1 cellular context compared by ENCODE assay signal in the genomic region with DNA sequence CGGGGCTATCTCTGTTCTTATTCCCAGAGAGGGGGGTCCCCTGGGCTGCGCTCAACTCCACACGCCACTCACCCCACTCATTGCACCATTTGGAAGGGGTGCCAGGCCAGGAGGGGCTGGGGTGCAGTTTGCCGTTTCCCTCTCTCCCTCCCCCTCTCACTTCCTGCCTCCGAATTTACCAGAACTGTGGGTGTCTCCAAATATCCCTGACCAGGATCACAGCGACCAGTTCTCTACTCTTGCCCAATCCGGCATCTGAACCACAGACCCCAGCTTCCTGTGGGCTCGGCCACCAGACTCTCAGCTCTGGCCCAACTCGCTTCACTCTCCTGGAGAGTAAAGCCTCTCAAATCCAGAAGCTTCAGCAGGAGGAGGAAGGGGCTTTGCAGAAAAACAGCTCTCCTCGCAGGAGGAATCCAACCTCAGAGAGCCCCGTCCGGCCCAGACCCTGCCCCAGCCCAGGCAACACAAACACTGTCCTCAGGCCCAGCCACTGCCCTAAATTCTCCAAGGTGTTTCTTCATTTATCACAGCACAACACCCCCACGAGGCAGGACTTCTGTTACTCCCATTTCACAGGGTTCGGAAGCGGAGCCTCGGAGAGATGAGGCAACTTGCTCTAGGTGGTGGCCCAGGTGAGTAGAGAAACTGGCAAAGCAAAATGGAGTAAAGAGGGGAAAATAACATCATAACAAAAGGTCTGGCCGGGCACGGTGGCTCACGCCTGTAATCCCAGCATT.
TF ChIP-seq lines count a peak whose summit lies in the region.

No MANE protein-coding gene starts in this region.

TF ChIP-seq in HepG2, 621 proteins besides CTCF, POLR2A, EP300 and RAD21 (continued from another document and continues in another):
- TF ChIP-seq RELA (CRISPR knock-in tag; IDR thresholded peaks at IDR 0.05) (no peak; the same call in 1 of the 2 replicates), ZNF256 (CRISPR knock-in tag; conservative IDR thresholded peaks at IDR 0.05) (0 out of 2 replicates have a peak, but pooled peaks have one; percentile 51), SATB2 (CRISPR knock-in tag; IDR thresholded peaks at IDR 0.05) (peak; percentile 54; the same call in 1 of the 2 replicates), SAFB2 (CRISPR knock-in tag; IDR thresholded peaks at IDR 0.05; ENCODE audit: borderline replicate concordance, low read depth) (0 out of 2 replicates have a peak, but pooled peaks have one; percentile 36), GFI1 (CRISPR knock-in tag; IDR thresholded peaks at IDR 0.05; ENCODE audit: borderline replicate concordance) (0 out of 2 replicates have a peak, but pooled peaks have one; percentile 0), RORA (CRISPR knock-in tag; IDR thresholded peaks at IDR 0.05) (0 out of 2 replicates have a peak, but pooled peaks have one; percentile 24), ZBTB7B (CRISPR knock-in tag; IDR thresholded peaks at IDR 0.05) (peak; percentile 69), HMG20B (CRISPR knock-in tag; conservative IDR thresholded peaks at IDR 0.05) (0 out of 2 replicates have a peak, but pooled peaks have one; percentile 16), ZNF781 (CRISPR knock-in tag; IDR thresholded peaks at IDR 0.05; ENCODE audit: borderline replicate concordance, not compliant biosample characterization) (no peak), ZNF329 (CRISPR knock-in tag; IDR thresholded peaks at IDR 0.05; ENCODE audit: low read depth) (no peak), PAX8 (CRISPR knock-in tag; IDR thresholded peaks at IDR 0.05; ENCODE audit: borderline replicate concordance) (peak; percentile 65; the same call in 1 of the 2 replicates)
- TF ChIP-seq, protein P1, sequence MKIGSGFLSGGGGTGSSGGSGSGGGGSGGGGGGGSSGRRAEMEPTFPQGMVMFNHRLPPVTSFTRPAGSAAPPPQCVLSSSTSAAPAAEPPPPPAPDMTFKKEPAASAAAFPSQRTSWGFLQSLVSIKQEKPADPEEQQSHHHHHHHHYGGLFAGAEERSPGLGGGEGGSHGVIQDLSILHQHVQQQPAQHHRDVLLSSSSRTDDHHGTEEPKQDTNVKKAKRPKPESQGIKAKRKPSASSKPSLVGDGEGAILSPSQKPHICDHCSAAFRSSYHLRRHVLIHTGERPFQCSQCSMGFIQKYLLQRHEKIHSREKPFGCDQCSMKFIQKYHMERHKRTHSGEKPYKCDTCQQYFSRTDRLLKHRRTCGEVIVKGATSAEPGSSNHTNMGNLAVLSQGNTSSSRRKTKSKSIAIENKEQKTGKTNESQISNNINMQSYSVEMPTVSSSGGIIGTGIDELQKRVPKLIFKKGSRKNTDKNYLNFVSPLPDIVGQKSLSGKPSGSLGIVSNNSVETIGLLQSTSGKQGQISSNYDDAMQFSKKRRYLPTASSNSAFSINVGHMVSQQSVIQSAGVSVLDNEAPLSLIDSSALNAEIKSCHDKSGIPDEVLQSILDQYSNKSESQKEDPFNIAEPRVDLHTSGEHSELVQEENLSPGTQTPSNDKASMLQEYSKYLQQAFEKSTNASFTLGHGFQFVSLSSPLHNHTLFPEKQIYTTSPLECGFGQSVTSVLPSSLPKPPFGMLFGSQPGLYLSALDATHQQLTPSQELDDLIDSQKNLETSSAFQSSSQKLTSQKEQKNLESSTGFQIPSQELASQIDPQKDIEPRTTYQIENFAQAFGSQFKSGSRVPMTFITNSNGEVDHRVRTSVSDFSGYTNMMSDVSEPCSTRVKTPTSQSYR (CRISPR knock-in tag; IDR thresholded peaks at IDR 0.05; ENCODE audit: borderline replicate concordance): peak; percentile 46; the same call in 1 of the 2 replicates
- TF ChIP-seq, protein P2, sequence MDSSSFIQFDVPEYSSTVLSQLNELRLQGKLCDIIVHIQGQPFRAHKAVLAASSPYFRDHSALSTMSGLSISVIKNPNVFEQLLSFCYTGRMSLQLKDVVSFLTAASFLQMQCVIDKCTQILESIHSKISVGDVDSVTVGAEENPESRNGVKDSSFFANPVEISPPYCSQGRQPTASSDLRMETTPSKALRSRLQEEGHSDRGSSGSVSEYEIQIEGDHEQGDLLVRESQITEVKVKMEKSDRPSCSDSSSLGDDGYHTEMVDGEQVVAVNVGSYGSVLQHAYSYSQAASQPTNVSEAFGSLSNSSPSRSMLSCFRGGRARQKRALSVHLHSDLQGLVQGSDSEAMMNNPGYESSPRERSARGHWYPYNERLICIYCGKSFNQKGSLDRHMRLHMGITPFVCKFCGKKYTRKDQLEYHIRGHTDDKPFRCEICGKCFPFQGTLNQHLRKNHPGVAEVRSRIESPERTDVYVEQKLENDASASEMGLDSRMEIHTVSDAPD (CRISPR knock-in tag; IDR thresholded peaks at IDR 0.05): peak; percentile 76; the same call in 1 of the 2 replicates
- TF ChIP-seq, protein P3, sequence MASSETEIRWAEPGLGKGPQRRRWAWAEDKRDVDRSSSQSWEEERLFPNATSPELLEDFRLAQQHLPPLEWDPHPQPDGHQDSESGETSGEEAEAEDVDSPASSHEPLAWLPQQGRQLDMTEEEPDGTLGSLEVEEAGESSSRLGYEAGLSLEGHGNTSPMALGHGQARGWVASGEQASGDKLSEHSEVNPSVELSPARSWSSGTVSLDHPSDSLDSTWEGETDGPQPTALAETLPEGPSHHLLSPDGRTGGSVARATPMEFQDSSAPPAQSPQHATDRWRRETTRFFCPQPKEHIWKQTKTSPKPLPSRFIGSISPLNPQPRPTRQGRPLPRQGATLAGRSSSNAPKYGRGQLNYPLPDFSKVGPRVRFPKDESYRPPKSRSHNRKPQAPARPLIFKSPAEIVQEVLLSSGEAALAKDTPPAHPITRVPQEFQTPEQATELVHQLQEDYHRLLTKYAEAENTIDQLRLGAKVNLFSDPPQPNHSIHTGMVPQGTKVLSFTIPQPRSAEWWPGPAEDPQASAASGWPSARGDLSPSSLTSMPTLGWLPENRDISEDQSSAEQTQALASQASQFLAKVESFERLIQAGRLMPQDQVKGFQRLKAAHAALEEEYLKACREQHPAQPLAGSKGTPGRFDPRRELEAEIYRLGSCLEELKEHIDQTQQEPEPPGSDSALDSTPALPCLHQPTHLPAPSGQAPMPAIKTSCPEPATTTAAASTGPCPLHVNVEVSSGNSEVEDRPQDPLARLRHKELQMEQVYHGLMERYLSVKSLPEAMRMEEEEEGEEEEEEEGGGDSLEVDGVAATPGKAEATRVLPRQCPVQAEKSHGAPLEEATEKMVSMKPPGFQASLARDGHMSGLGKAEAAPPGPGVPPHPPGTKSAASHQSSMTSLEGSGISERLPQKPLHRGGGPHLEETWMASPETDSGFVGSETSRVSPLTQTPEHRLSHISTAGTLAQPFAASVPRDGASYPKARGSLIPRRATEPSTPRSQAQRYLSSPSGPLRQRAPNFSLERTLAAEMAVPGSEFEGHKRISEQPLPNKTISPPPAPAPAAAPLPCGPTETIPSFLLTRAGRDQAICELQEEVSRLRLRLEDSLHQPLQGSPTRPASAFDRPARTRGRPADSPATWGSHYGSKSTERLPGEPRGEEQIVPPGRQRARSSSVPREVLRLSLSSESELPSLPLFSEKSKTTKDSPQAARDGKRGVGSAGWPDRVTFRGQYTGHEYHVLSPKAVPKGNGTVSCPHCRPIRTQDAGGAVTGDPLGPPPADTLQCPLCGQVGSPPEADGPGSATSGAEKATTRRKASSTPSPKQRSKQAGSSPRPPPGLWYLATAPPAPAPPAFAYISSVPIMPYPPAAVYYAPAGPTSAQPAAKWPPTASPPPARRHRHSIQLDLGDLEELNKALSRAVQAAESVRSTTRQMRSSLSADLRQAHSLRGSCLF (CRISPR knock-in tag; IDR thresholded peaks at IDR 0.05; ENCODE audit: borderline replicate concordance): peak; percentile 47; the same call in 1 of the 2 replicates
- TF ChIP-seq, protein P4, sequence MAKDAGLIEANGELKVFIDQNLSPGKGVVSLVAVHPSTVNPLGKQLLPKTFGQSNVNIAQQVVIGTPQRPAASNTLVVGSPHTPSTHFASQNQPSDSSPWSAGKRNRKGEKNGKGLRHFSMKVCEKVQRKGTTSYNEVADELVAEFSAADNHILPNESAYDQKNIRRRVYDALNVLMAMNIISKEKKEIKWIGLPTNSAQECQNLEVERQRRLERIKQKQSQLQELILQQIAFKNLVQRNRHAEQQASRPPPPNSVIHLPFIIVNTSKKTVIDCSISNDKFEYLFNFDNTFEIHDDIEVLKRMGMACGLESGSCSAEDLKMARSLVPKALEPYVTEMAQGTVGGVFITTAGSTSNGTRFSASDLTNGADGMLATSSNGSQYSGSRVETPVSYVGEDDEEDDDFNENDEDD (CRISPR knock-in tag; IDR thresholded peaks at IDR 0.05; ENCODE audit: borderline replicate concordance): peak; percentile 10; the same call in 1 of the 2 replicates
- TF ChIP-seq, protein P5, sequence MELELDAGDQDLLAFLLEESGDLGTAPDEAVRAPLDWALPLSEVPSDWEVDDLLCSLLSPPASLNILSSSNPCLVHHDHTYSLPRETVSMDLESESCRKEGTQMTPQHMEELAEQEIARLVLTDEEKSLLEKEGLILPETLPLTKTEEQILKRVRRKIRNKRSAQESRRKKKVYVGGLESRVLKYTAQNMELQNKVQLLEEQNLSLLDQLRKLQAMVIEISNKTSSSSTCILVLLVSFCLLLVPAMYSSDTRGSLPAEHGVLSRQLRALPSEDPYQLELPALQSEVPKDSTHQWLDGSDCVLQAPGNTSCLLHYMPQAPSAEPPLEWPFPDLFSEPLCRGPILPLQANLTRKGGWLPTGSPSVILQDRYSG (CRISPR knock-in tag; IDR thresholded peaks at IDR 0.05): peak; percentile 85; the same call in 1 of the 2 replicates
- TF ChIP-seq, protein P6, sequence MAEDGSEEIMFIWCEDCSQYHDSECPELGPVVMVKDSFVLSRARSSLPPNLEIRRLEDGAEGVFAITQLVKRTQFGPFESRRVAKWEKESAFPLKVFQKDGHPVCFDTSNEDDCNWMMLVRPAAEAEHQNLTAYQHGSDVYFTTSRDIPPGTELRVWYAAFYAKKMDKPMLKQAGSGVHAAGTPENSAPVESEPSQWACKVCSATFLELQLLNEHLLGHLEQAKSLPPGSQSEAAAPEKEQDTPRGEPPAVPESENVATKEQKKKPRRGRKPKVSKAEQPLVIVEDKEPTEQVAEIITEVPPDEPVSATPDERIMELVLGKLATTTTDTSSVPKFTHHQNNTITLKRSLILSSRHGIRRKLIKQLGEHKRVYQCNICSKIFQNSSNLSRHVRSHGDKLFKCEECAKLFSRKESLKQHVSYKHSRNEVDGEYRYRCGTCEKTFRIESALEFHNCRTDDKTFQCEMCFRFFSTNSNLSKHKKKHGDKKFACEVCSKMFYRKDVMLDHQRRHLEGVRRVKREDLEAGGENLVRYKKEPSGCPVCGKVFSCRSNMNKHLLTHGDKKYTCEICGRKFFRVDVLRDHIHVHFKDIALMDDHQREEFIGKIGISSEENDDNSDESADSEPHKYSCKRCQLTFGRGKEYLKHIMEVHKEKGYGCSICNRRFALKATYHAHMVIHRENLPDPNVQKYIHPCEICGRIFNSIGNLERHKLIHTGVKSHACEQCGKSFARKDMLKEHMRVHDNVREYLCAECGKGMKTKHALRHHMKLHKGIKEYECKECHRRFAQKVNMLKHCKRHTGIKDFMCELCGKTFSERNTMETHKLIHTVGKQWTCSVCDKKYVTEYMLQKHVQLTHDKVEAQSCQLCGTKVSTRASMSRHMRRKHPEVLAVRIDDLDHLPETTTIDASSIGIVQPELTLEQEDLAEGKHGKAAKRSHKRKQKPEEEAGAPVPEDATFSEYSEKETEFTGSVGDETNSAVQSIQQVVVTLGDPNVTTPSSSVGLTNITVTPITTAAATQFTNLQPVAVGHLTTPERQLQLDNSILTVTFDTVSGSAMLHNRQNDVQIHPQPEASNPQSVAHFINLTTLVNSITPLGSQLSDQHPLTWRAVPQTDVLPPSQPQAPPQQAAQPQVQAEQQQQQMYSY (CRISPR knock-in tag; IDR thresholded peaks at IDR 0.05): 0 out of 2 replicates have a peak, but pooled peaks have one; percentile 21
- TF ChIP-seq, protein P7, sequence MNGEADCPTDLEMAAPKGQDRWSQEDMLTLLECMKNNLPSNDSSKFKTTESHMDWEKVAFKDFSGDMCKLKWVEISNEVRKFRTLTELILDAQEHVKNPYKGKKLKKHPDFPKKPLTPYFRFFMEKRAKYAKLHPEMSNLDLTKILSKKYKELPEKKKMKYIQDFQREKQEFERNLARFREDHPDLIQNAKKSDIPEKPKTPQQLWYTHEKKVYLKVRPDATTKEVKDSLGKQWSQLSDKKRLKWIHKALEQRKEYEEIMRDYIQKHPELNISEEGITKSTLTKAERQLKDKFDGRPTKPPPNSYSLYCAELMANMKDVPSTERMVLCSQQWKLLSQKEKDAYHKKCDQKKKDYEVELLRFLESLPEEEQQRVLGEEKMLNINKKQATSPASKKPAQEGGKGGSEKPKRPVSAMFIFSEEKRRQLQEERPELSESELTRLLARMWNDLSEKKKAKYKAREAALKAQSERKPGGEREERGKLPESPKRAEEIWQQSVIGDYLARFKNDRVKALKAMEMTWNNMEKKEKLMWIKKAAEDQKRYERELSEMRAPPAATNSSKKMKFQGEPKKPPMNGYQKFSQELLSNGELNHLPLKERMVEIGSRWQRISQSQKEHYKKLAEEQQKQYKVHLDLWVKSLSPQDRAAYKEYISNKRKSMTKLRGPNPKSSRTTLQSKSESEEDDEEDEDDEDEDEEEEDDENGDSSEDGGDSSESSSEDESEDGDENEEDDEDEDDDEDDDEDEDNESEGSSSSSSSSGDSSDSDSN (CRISPR knock-in tag; IDR thresholded peaks at IDR 0.05): peak; percentile 14; the same call in 1 of the 2 replicates
- TF ChIP-seq, protein P8, sequence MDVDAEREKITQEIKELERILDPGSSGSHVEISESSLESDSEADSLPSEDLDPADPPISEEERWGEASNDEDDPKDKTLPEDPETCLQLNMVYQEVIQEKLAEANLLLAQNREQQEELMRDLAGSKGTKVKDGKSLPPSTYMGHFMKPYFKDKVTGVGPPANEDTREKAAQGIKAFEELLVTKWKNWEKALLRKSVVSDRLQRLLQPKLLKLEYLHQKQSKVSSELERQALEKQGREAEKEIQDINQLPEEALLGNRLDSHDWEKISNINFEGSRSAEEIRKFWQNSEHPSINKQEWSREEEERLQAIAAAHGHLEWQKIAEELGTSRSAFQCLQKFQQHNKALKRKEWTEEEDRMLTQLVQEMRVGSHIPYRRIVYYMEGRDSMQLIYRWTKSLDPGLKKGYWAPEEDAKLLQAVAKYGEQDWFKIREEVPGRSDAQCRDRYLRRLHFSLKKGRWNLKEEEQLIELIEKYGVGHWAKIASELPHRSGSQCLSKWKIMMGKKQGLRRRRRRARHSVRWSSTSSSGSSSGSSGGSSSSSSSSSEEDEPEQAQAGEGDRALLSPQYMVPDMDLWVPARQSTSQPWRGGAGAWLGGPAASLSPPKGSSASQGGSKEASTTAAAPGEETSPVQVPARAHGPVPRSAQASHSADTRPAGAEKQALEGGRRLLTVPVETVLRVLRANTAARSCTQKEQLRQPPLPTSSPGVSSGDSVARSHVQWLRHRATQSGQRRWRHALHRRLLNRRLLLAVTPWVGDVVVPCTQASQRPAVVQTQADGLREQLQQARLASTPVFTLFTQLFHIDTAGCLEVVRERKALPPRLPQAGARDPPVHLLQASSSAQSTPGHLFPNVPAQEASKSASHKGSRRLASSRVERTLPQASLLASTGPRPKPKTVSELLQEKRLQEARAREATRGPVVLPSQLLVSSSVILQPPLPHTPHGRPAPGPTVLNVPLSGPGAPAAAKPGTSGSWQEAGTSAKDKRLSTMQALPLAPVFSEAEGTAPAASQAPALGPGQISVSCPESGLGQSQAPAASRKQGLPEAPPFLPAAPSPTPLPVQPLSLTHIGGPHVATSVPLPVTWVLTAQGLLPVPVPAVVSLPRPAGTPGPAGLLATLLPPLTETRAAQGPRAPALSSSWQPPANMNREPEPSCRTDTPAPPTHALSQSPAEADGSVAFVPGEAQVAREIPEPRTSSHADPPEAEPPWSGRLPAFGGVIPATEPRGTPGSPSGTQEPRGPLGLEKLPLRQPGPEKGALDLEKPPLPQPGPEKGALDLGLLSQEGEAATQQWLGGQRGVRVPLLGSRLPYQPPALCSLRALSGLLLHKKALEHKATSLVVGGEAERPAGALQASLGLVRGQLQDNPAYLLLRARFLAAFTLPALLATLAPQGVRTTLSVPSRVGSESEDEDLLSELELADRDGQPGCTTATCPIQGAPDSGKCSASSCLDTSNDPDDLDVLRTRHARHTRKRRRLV (CRISPR knock-in tag; IDR thresholded peaks at IDR 0.05): no peak
